ENCODE assay signal across 17 cellular contexts in genomic region chr10:76553231-76553630, GRCh38.
"Had no signal": no experiment of that assay in that cellular context is flagged by ENCODE, and none has a peak within 500 bp of the region (broad histone marks: within the 10 kb centered on the region; RNA-seq: fewer than 3 reads in every experiment).

No MANE protein-coding gene starts in this region.

- H3K27ac Mint-ChIP-seq: activated CD4-positive, alpha-beta memory T cell treated with anti-CD3 and anti-CD28 coated beads for 36 hours; activated naive CD4-positive, alpha-beta T cell treated with anti-CD3 and anti-CD28 coated beads for 36 hours; activated naive CD8-positive, alpha-beta T cell treated with anti-CD3 and anti-CD28 coated beads, Interleukin-2, amount 10 ng/mL, durations not matched to agents 7 days and 5 days; endodermal cell; naive B cell; progenitor cell of endocrine pancreas had no signal

- H3K4me1 ChIP-seq: foreskin keratinocyte had no signal

- H3K27me3 Mint-ChIP-seq: activated CD4-positive, alpha-beta memory T cell treated with anti-CD3 and anti-CD28 coated beads for 36 hours; activated naive CD8-positive, alpha-beta T cell treated with anti-CD3 and anti-CD28 coated beads, Interleukin-2, amount 10 ng/mL, durations not matched to agents 7 days and 5 days had no signal

- H3K27ac ChIP-seq: foreskin keratinocyte had no signal

- DNase-seq: activated CD4-positive, alpha-beta memory T cell treated with anti-CD3 and anti-CD28 coated beads for 36 hours; activated CD4-positive, alpha-beta T cell treated with anti-CD3 and anti-CD28 coated beads for 48 hours; activated effector memory CD4-positive, alpha-beta T cell treated with Interleukin-2 at 50 U/mL for 16 hours; activated naive CD4-positive, alpha-beta T cell treated with anti-CD3 and anti-CD28 coated beads for 36 hours; activated naive CD8-positive, alpha-beta T cell treated with anti-CD3 and anti-CD28 coated beads, Interleukin-2, amount 10 ng/mL, durations not matched to agents 7 days and 5 days; activated T-cell treated with anti-CD3 and anti-CD28 coated beads, Interleukin-2, amount 50 U/mL, for 48 hours; amniotic stem cell; cortex of kidney; endodermal cell; esophagus squamous epithelium; foreskin keratinocyte; hippocampal formation; mesendoderm; naive B cell; stimulated activated CD4-positive, alpha-beta T cell treated with anti-CD3 and anti-CD28 coated beads, Interleukin-4, amount 100 ng/mL, for 24 hours; stimulated activated naive CD4-positive, alpha-beta T cell treated with Interleukin-2 at 50 U/mL for 16 hours had no signal

- H3K36me3 Mint-ChIP-seq: activated CD4-positive, alpha-beta memory T cell treated with anti-CD3 and anti-CD28 coated beads for 36 hours; activated naive CD8-positive, alpha-beta T cell treated with anti-CD3 and anti-CD28 coated beads, Interleukin-2, amount 10 ng/mL, durations not matched to agents 7 days and 5 days; naive B cell had no signal

- H3K36me3 ChIP-seq: esophagus squamous epithelium had no signal

- H3K4me1 Mint-ChIP-seq: activated naive CD8-positive, alpha-beta T cell treated with anti-CD3 and anti-CD28 coated beads, Interleukin-2, amount 10 ng/mL, durations not matched to agents 7 days and 5 days; naive B cell had no signal

- H3K4me3 Mint-ChIP-seq: activated CD4-positive, alpha-beta memory T cell treated with anti-CD3 and anti-CD28 coated beads for 36 hours; activated naive CD4-positive, alpha-beta T cell treated with anti-CD3 and anti-CD28 coated beads for 36 hours; activated naive CD8-positive, alpha-beta T cell treated with anti-CD3 and anti-CD28 coated beads, Interleukin-2, amount 10 ng/mL, durations not matched to agents 7 days and 5 days; endodermal cell; naive B cell had no signal

- H3K9me3 Mint-ChIP-seq: activated naive CD4-positive, alpha-beta T cell treated with anti-CD3 and anti-CD28 coated beads for 36 hours; activated naive CD8-positive, alpha-beta T cell treated with anti-CD3 and anti-CD28 coated beads, Interleukin-2, amount 10 ng/mL, durations not matched to agents 7 days and 5 days; endodermal cell; naive B cell had no signal

- H3K4me3 ChIP-seq: esophagus squamous epithelium had no signal

- H3K27me3 ChIP-seq: esophagus squamous epithelium had no signal

- H3K9me3 ChIP-seq: esophagus squamous epithelium had no signal
